In genomic region chr11:128825050-128825806, GRCh38 we compare ENCODE assay signal across 34 cellular contexts. TPM values are rescaled to one million over a fixed set of nuclear protein-coding genes. Genes with fewer than 3 reads are reported as not detected.
A peak's percentile ranks its signal among the peaks of the same experiment; 100 is the strongest.
DNase-seq lines count a peak whose midpoint lies in the region; ATAC-seq, FAIRE-seq and TF ChIP-seq lines count a peak whose summit lies in the region.
"Had no signal": no experiment of that assay in that cellular context is flagged by ENCODE, and none has a peak within 500 bp of the region (broad histone marks: within the 10 kb centered on the region; RNA-seq: fewer than 3 reads in every experiment).

No MANE protein-coding gene starts in this region.

- no peaks in the 10 kb centered on the region for H3K36me3 ChIP-seq in endothelial cell of umbilical vein (ENCODE audit: control insufficient read depth in 2 of 2, extremely low read depth in 1 of 2, insufficient read depth in 2 of 2, low read length in 2 of 2)
- H3K36me3 ChIP-seq: gastroesophageal sphincter, left ventricle myocardium inferior, thoracic aorta, uterus had no signal

- H4K20me1 ChIP-seq in endothelial cell of umbilical vein (replicated peaks; ENCODE audit: control insufficient read depth, extremely low read depth, insufficient read depth, low read length): no peaks in the 10 kb centered on the region

- no peak overlapping the region for H3K4me3 ChIP-seq in endothelial cell of umbilical vein (replicated peaks in 1 of 3; ENCODE audit: insufficient read depth in 1 of 3, low read depth in 1 of 3, low read length in 3 of 3)
- H3K4me3 ChIP-seq: uterus had no signal

- POLR2A ChIA-PET in endothelial cell of umbilical vein (lab: Charles Lee): interaction anchor here (0.6 kb wide), 1 partner anchor 82 kb away, joined by 7 read pairs; no protein-coding TSS in a partner anchor

- no peaks in the 10 kb centered on the region for H3K9me1 ChIP-seq in endothelial cell of umbilical vein (replicated peaks; ENCODE audit: control insufficient read depth, extremely low read depth, insufficient read depth, low read length)

- H3K9me3 Mint-ChIP-seq in nephron progenitor cell: peaks cover 5% of the 10 kb centered on the region
- H3K9me3 Mint-ChIP-seq: activated CD8-positive, alpha-beta T cell treated with anti-CD3 and anti-CD28 coated beads for 36 hours; natural killer cell treated with Interleukin-12 subunit alpha and Interleukin-12 subunit beta and Interleukin-15 and Interleukin-18, amount 100 ng/mL, for 72 hours had no signal

- no peak overlapping the region for H3K4me2 ChIP-seq in endothelial cell of umbilical vein (ENCODE audit: insufficient read depth, low read length)

- CTCF ChIA-PET in endothelial cell of umbilical vein (lab: Charles Lee): interaction anchor here (1.3 to 1.7 kb wide), 4 partner anchors 23 to 668 kb away, joined by 3 to 5 read pairs (median 4); no protein-coding TSS in a partner anchor

- no peaks in the 10 kb centered on the region for H3K27me3 ChIP-seq in endothelial cell of umbilical vein (ENCODE audit: control insufficient read depth in 2 of 2, insufficient read depth in 2 of 2, low read length in 2 of 2)
- H3K27me3 ChIP-seq: uterus had no signal

- peak; percentile 65 for FAIRE-seq in endothelial cell of umbilical vein (lab: Jason Lieb, UNC)
- FAIRE-seq: A204.1, G401.6, HTR-8/SVneo had no signal

- H3K4me1 ChIP-seq in endothelial cell of umbilical vein (ENCODE audit: control insufficient read depth, extremely low read depth, insufficient read depth, low read length): peaks cover 44% of the 10 kb centered on the region
- H3K4me1 ChIP-seq: parathyroid adenoma, uterus had no signal

- H2AFZ ChIP-seq in endothelial cell of umbilical vein (ENCODE audit: low read depth, low read length): peak overlapping the region; percentile 65
- H2AFZ ChIP-seq: parathyroid adenoma had no signal

- H3K9ac ChIP-seq in endothelial cell of umbilical vein (replicated peaks; ENCODE audit: extremely low read depth, insufficient read depth, low read length): no peak overlapping the region
- H3K9ac ChIP-seq: parathyroid adenoma had no signal

- no peaks in the 10 kb centered on the region for H3K9me3 ChIP-seq in endothelial cell of umbilical vein (replicated peaks; ENCODE audit: control insufficient read depth, insufficient read depth, low read length)
- H3K9me3 ChIP-seq: gastroesophageal sphincter, left ventricle myocardium inferior, thoracic aorta, uterus had no signal

- peaks cover 30% of the 10 kb centered on the region for H3K27me3 Mint-ChIP-seq in nephron progenitor cell (ENCODE audit: low read depth, poor library complexity)
- H3K27me3 Mint-ChIP-seq: activated CD8-positive, alpha-beta T cell treated with anti-CD3 and anti-CD28 coated beads for 36 hours; natural killer cell treated with Interleukin-12 subunit alpha and Interleukin-12 subunit beta and Interleukin-15 and Interleukin-18, amount 100 ng/mL, for 72 hours had no signal

- no TSS peak for BruUV-seq in endothelial cell of umbilical vein (replicated peaks; lab: Mats Ljungman, UMichigan)

- no peak overlapping the region for H3K27ac Mint-ChIP-seq in nephron progenitor cell
- H3K27ac Mint-ChIP-seq: activated CD8-positive, alpha-beta T cell treated with anti-CD3 and anti-CD28 coated beads for 36 hours; natural killer cell treated with Interleukin-12 subunit alpha and Interleukin-12 subunit beta and Interleukin-15 and Interleukin-18, amount 100 ng/mL, for 72 hours had no signal

- DNase-seq in left ventricle myocardium superior (no peak), Right ventricle myocardium inferior (ENCODE audit: missing footprints) (no peak), endothelial cell of umbilical vein (ENCODE audit: low read depth, low spot score) (peak; percentile 44), nephron progenitor cell (no peak), ACHN (no peak), NCI-H510A treated with DMSO at 0.1 percent for 48 hours (lab: John Stamatoyannopoulos, UW) (no peak)
- DNase-seq: activated CD4-positive, alpha-beta T cell treated with anti-CD3 and anti-CD28 coated beads for 1 hour; activated CD8-positive, alpha-beta T cell treated with anti-CD3 and anti-CD28 coated beads for 36 hours; activated gamma-delta T cell; activated T-cell treated with anti-CD3 and anti-CD28 coated beads for 4 hours; AML-193; DMS153; hippocampal formation; KG1; left ventricle myocardium inferior; MM.1S; NCI-H1417 treated with DMSO at 0.1 percent for 48 hours; NCI-H82; stimulated activated CD4-positive, alpha-beta T cell treated with anti-CD3 and anti-CD28 coated beads, Interleukin-4, amount 100 ng/mL, for 1 hour; stimulated activated naive CD4-positive, alpha-beta T cell treated with Interleukin-2 at 50 U/mL for 16 hours; uterus had no signal

- dilution Hi-C loops in endothelial cell of umbilical vein (cut with MboI; ENCODE audit: extremely low pct_ligation_motif_present, low sequenced_read_pairs): no loop called here

- peak; percentile 44 for ATAC-seq in left ventricle myocardium superior
- no peak for ATAC-seq in Right ventricle myocardium inferior
- ATAC-seq in GM18909 (IDR thresholded peaks at IDR 0.05; ENCODE audit: poor library complexity, unreplicated experiment): no peak
- no peak for ATAC-seq in HG03378 (IDR thresholded peaks at IDR 0.05; ENCODE audit: unreplicated experiment)
- ATAC-seq: activated CD8-positive, alpha-beta T cell treated with anti-CD3 and anti-CD28 coated beads for 36 hours; gastroesophageal sphincter; HCT116; natural killer cell treated with Interleukin-12 subunit alpha and Interleukin-12 subunit beta and Interleukin-15 and Interleukin-18, amount 100 ng/mL, for 72 hours had no signal

- H3K36me3 Mint-ChIP-seq in nephron progenitor cell (ENCODE audit: low read depth): no peaks in the 10 kb centered on the region

- peaks cover 40% of the 10 kb centered on the region for H3K4me1 Mint-ChIP-seq in nephron progenitor cell

- in situ Hi-C loops in ACHN (cut with HindIII; ENCODE audit: low pct_ligation_motif_present, low pct_unique_long_range_greater_than_20kb, low sequenced_read_pairs): no loop called here

- peak overlapping the region; percentile 25 for H3K4me3 Mint-ChIP-seq in nephron progenitor cell
- H3K4me3 Mint-ChIP-seq: activated CD8-positive, alpha-beta T cell treated with anti-CD3 and anti-CD28 coated beads for 36 hours; natural killer cell treated with Interleukin-12 subunit alpha and Interleukin-12 subunit beta and Interleukin-15 and Interleukin-18, amount 100 ng/mL, for 72 hours had no signal

- TF ChIP-seq CTCF in endothelial cell of umbilical vein (IDR thresholded peaks at IDR 0.05; ENCODE audit: extremely low read depth in 1 of 2, insufficient read depth in 1 of 2, low read depth in 1 of 2, low read length in 2 of 2): no peak
- TF ChIP-seq CTCF in nephron progenitor cell (IDR thresholded peaks at IDR 0.05): no peak

- H3K27ac ChIP-seq in endothelial cell of umbilical vein (ENCODE audit: insufficient read depth, low read depth, low read length): peak overlapping the region; percentile 58
- H3K27ac ChIP-seq: gastroesophageal sphincter, left ventricle myocardium inferior, parathyroid adenoma, RWPE1 had no signal

- intact Hi-C loops in left ventricle myocardium superior (cut with micrococcal nuclease): no loop called here
- intact Hi-C loops in Right ventricle myocardium inferior (cut with DNase I): no loop called here
- intact Hi-C loops in endothelial cell of umbilical vein (cut with micrococcal nuclease): loop anchor here (1.0 to 5.0 kb wide), 2 partner anchors 11 to 318 kb away; no protein-coding TSS in a partner anchor

- H3K79me2 ChIP-seq in endothelial cell of umbilical vein (ENCODE audit: control insufficient read depth, insufficient read depth, low read length): no peaks in the 10 kb centered on the region
- H3K79me2 ChIP-seq: parathyroid adenoma had no signal

- TF ChIP-seq POLR2A in endothelial cell of umbilical vein (IDR thresholded peaks at IDR 0.05; ENCODE audit: low read depth, low read length): no peak

TF ChIP-seq in endothelial cell of umbilical vein, 7 proteins besides CTCF, POLR2A, EP300 and RAD21:
- TF ChIP-seq EZH2 (IDR thresholded peaks at IDR 0.05; ENCODE audit: borderline replicate concordance, low read depth, low read length, severe bottlenecking): no peak
- peak; percentile 38 for TF ChIP-seq POLR2AphosphoS5 (IDR thresholded peaks at IDR 0.05; ENCODE audit: insufficient read depth, low read depth, low read length)

RNA-seq across cellular contexts. Expression of gene KCNJ1, which starts 41.9 kb away (rescaled TPM):
- 0.07 TPM for total RNA-seq in left ventricle myocardium superior
- not detected for total RNA-seq in Right ventricle myocardium inferior
- not detected in 2 replicates for total RNA-seq in endothelial cell of umbilical vein
- 0.03 TPM in 1 of 2 replicates, not detected in the other for polyA plus RNA-seq in endothelial cell of umbilical vein
- not detected in 2 replicates for polyA plus RNA-seq in endothelial cell of umbilical vein (2011; cell fraction: cytosol; rRNA removed)
- 0.04 and 0.11 TPM in 2 replicates for polyA plus RNA-seq in endothelial cell of umbilical vein (2011; cell fraction: nucleus; rRNA removed)
- not detected in 2 replicates for polyA plus RNA-seq in endothelial cell of umbilical vein (2012)
- polyA minus RNA-seq in endothelial cell of umbilical vein: 0.08 and 0.12 TPM in 2 replicates
- polyA minus RNA-seq in endothelial cell of umbilical vein (2011; cell fraction: cytosol; rRNA and poly(A)+ RNA removed): not detected
- 0.10 TPM in 1 of 2 replicates, not detected in the other for polyA minus RNA-seq in endothelial cell of umbilical vein (2011; cell fraction: nucleus; rRNA and poly(A)+ RNA removed)
- total RNA-seq: activated CD8-positive, alpha-beta T cell treated with anti-CD3 and anti-CD28 coated beads for 36 hours; fibroblast of lung; left ventricle myocardium inferior; natural killer cell treated with Interleukin-12 subunit alpha and Interleukin-12 subunit beta and Interleukin-15 and Interleukin-18, amount 100 ng/mL, for 72 hours; T-helper 1 cell treated with Interleukin-12 subunit alpha and Interleukin-12 subunit beta and Interleukin-4 antibody, amounts not matched to agents 30 ng/mL and 1 ng/mL, for 36 hours; uterus had no signal
- polyA plus RNA-seq: fibroblast of lung had no signal
